In genomic region chr12:47986832-47987231, GRCh38 we compare ENCODE assay signal across 31 cellular contexts. TPM values are rescaled to one million over a fixed set of nuclear protein-coding genes. Genes with fewer than 3 reads are reported as not detected.
"Had no signal": no experiment of that assay in that cellular context is flagged by ENCODE, and none has a peak within 500 bp of the region (broad histone marks: within the 10 kb centered on the region; RNA-seq: fewer than 3 reads in every experiment).

No MANE protein-coding gene starts in this region.

- H3K4me3 ChIP-seq: K562, SJCRH30, SK-N-MC had no signal

- H3K4me3 Mint-ChIP-seq: activated CD4-positive, alpha-beta memory T cell treated with anti-CD3 and anti-CD28 coated beads, Interleukin-2, amount 10 ng/mL, durations not matched to agents 7 days and 5 days; activated CD8-positive, alpha-beta memory T cell treated with anti-CD3 and anti-CD28 coated beads, Interleukin-2, amount 10 ng/mL, durations not matched to agents 7 days and 5 days had no signal

- DNase-seq: activated CD4-positive, alpha-beta memory T cell treated with anti-CD3 and anti-CD28 coated beads, Interleukin-2, amount 10 ng/mL, durations not matched to agents 7 days and 5 days; activated CD4-positive, alpha-beta T cell treated with anti-CD3 and anti-CD28 coated beads for 1 hour; activated CD4-positive, alpha-beta T cell treated with anti-CD3 and anti-CD28 coated beads for 48 hours; activated CD4-positive, CD25-positive, alpha-beta regulatory T cell; activated CD8-positive, alpha-beta memory T cell treated with anti-CD3 and anti-CD28 coated beads for 24 hours; activated CD8-positive, alpha-beta memory T cell treated with anti-CD3 and anti-CD28 coated beads, Interleukin-2, amount 10 ng/mL, durations not matched to agents 7 days and 5 days; activated CD8-positive, alpha-beta memory T cell treated with anti-CD3 and anti-CD28 coated beads, Interleukin-2, amount 50 U/mL, for 48 hours; activated effector memory CD4-positive, alpha-beta T cell treated with Interleukin-2 at 50 U/mL for 16 hours; activated naive CD4-positive, alpha-beta T cell; activated T-cell treated with anti-CD3 and anti-CD28 coated beads, Interleukin-2, amount 50 U/mL, for 48 hours; amniotic stem cell; brain microvascular endothelial cell; central memory CD4-positive, alpha-beta T cell; Karpas-422; NCI-H1105; NCI-H1417 treated with DMSO at 0.1 percent for 48 hours; NCI-H1930; NCI-H2081 treated with DMSO at 0.1 percent for 48 hours; NCI-H226; NCI-H446 treated with DMSO at 0.1 percent for 48 hours; NCI-H524 treated with DMSO at 0.1 percent for 48 hours; SHP77; SJCRH30; T1000; WERI-Rb-1 had no signal

- H3K36me3 Mint-ChIP-seq: activated CD8-positive, alpha-beta memory T cell treated with anti-CD3 and anti-CD28 coated beads, Interleukin-2, amount 10 ng/mL, durations not matched to agents 7 days and 5 days; activated naive CD4-positive, alpha-beta T cell treated with anti-CD3 and anti-CD28 coated beads, Interleukin-2, amount 50 U/mL, for 72 hours had no signal

- H3K27ac Mint-ChIP-seq: activated CD4-positive, alpha-beta memory T cell treated with anti-CD3 and anti-CD28 coated beads, Interleukin-2, amount 10 ng/mL, durations not matched to agents 7 days and 5 days; activated CD8-positive, alpha-beta memory T cell treated with anti-CD3 and anti-CD28 coated beads, Interleukin-2, amount 10 ng/mL, durations not matched to agents 7 days and 5 days had no signal

- H3K27ac ChIP-seq: brain microvascular endothelial cell, SJCRH30, SK-N-MC, WERI-Rb-1 had no signal

- H3K9me3 Mint-ChIP-seq: activated CD4-positive, alpha-beta memory T cell treated with anti-CD3 and anti-CD28 coated beads, Interleukin-2, amount 10 ng/mL, durations not matched to agents 7 days and 5 days; activated naive CD4-positive, alpha-beta T cell treated with anti-CD3 and anti-CD28 coated beads, Interleukin-2, amount 50 U/mL, for 72 hours had no signal

- H3K27me3 ChIP-seq: brain microvascular endothelial cell, SJCRH30 had no signal

- H3K36me3 ChIP-seq: brain microvascular endothelial cell, WERI-Rb-1 had no signal

- H3K9me3 ChIP-seq: SJCRH30 had no signal

RNA-seq across cellular contexts. Expression of gene COL2A1, which starts 17.4 kb away (rescaled TPM):
- total RNA-seq: activated CD4-positive, alpha-beta memory T cell treated with anti-CD3 and anti-CD28 coated beads, Interleukin-2, amount 10 ng/mL, durations not matched to agents 7 days and 5 days; activated naive CD4-positive, alpha-beta T cell treated with anti-CD3 and anti-CD28 coated beads, Interleukin-2, amount 50 U/mL, for 72 hours; aorta; K562; RPMI7951; T-helper 1 cell treated with Interleukin-12 subunit alpha and Interleukin-12 subunit beta and Interleukin-4 antibody, amounts not matched to agents 30 ng/mL and 1 ng/mL, for 36 hours had no signal
- polyA plus RNA-seq: aorta had no signal
